30 cellular contexts compared by ENCODE assay signal in the genomic region with DNA sequence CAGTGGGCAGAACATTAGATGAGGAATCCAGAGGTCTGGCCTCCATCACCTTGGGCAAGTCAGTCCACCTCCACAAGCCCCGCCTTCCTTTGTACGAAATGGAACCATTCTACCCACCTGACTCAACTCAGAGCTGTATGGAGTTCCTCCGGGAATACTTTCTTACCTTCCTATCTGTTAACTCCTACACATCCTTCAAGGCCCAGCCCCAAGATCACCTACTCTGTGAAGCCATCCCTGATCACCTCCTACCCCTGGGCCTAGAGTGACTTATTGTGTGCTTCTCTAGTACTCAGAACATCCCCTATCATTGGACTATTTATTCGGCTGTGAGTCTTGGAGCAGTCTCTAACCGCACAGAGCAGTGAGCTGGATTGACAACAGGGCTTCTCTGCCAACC.
"Had no signal": no experiment of that assay in that cellular context is flagged by ENCODE, and none has a peak within 500 bp of the region (broad histone marks: within the 10 kb centered on the region; RNA-seq: fewer than 3 reads in every experiment).

No MANE protein-coding gene starts in this region.

- H3K27me3 ChIP-seq: brain microvascular endothelial cell, dorsolateral prefrontal cortex, esophagus muscularis mucosa, gastrocnemius medialis had no signal

- H3K4me3 ChIP-seq: coronary artery, dorsolateral prefrontal cortex, esophagus muscularis mucosa, gastrocnemius medialis had no signal

- H3K27me3 Mint-ChIP-seq: activated CD4-positive, alpha-beta memory T cell treated with anti-CD3 and anti-CD28 coated beads, Interleukin-2, amount 10 ng/mL, durations not matched to agents 7 days and 5 days; activated CD4-positive, alpha-beta T cell treated with anti-CD3 and anti-CD28 coated beads for 36 hours; activated CD4-positive, alpha-beta T cell treated with anti-CD3 and anti-CD28 coated beads, Interleukin-2, amount 10 ng/mL, durations not matched to agents 24 days and 14 days; activated naive CD8-positive, alpha-beta T cell; activated T-cell treated with anti-CD3 and anti-CD28 coated beads, Interleukin-2, amount 50 U/mL, for 24 hours; activated T-helper 17 cell treated with anti-CD3 and anti-CD28 coated beads, Interleukin-2, amount 50 U/mL, for 72 hours; central memory CD8-positive, alpha-beta T cell; dendritic cell treated with granulocyte-macrophage colony-stimulating factor and Interleukin-4, amounts not matched to agents 40 ng/mL and 50 ng/mL, for 4 days had no signal

- H3K9me3 ChIP-seq: esophagus muscularis mucosa, gastrocnemius medialis had no signal

- ATAC-seq: activated CD4-positive, alpha-beta T cell treated with anti-CD3 and anti-CD28 coated beads for 36 hours; activated T-helper 17 cell treated with anti-CD3 and anti-CD28 coated beads, Interleukin-2, amount 50 U/mL, for 72 hours; foreskin keratinocyte; gastrocnemius medialis had no signal

- H3K4me1 ChIP-seq: esophagus muscularis mucosa, foreskin keratinocyte, gastrocnemius medialis had no signal

- H3K9me3 Mint-ChIP-seq: activated CD4-positive, alpha-beta memory T cell treated with anti-CD3 and anti-CD28 coated beads, Interleukin-2, amount 10 ng/mL, durations not matched to agents 7 days and 5 days; activated CD4-positive, alpha-beta T cell treated with anti-CD3 and anti-CD28 coated beads, Interleukin-2, amount 10 ng/mL, durations not matched to agents 24 days and 14 days; activated T-cell treated with anti-CD3 and anti-CD28 coated beads, Interleukin-2, amount 50 U/mL, for 24 hours; activated T-helper 17 cell treated with anti-CD3 and anti-CD28 coated beads, Interleukin-2, amount 50 U/mL, for 72 hours; central memory CD8-positive, alpha-beta T cell; dendritic cell treated with granulocyte-macrophage colony-stimulating factor and Interleukin-4, amounts not matched to agents 40 ng/mL and 50 ng/mL, for 4 days had no signal

- H3K4me1 Mint-ChIP-seq: activated CD4-positive, alpha-beta memory T cell treated with anti-CD3 and anti-CD28 coated beads, Interleukin-2, amount 10 ng/mL, durations not matched to agents 7 days and 5 days; activated CD4-positive, alpha-beta T cell treated with anti-CD3 and anti-CD28 coated beads for 36 hours; activated CD4-positive, alpha-beta T cell treated with anti-CD3 and anti-CD28 coated beads, Interleukin-2, amount 10 ng/mL, durations not matched to agents 24 days and 14 days; activated T-helper 17 cell treated with anti-CD3 and anti-CD28 coated beads, Interleukin-2, amount 50 U/mL, for 72 hours; central memory CD8-positive, alpha-beta T cell had no signal

- H3K4me3 Mint-ChIP-seq: activated CD4-positive, alpha-beta memory T cell treated with anti-CD3 and anti-CD28 coated beads, Interleukin-2, amount 10 ng/mL, durations not matched to agents 7 days and 5 days; activated CD4-positive, alpha-beta T cell treated with anti-CD3 and anti-CD28 coated beads for 36 hours; activated CD4-positive, alpha-beta T cell treated with anti-CD3 and anti-CD28 coated beads, Interleukin-2, amount 10 ng/mL, durations not matched to agents 24 days and 14 days; activated naive CD8-positive, alpha-beta T cell; activated T-cell treated with anti-CD3 and anti-CD28 coated beads, Interleukin-2, amount 50 U/mL, for 24 hours; activated T-helper 17 cell treated with anti-CD3 and anti-CD28 coated beads, Interleukin-2, amount 50 U/mL, for 72 hours; central memory CD8-positive, alpha-beta T cell; dendritic cell treated with granulocyte-macrophage colony-stimulating factor and Interleukin-4, amounts not matched to agents 40 ng/mL and 50 ng/mL, for 4 days had no signal

- H3K27ac Mint-ChIP-seq: activated CD4-positive, alpha-beta memory T cell treated with anti-CD3 and anti-CD28 coated beads, Interleukin-2, amount 10 ng/mL, durations not matched to agents 7 days and 5 days; activated CD4-positive, alpha-beta T cell treated with anti-CD3 and anti-CD28 coated beads for 36 hours; activated CD4-positive, alpha-beta T cell treated with anti-CD3 and anti-CD28 coated beads, Interleukin-2, amount 10 ng/mL, durations not matched to agents 24 days and 14 days; activated naive CD8-positive, alpha-beta T cell; activated T-cell treated with anti-CD3 and anti-CD28 coated beads, Interleukin-2, amount 50 U/mL, for 24 hours; activated T-helper 17 cell treated with anti-CD3 and anti-CD28 coated beads, Interleukin-2, amount 50 U/mL, for 72 hours; dendritic cell treated with granulocyte-macrophage colony-stimulating factor and Interleukin-4, amounts not matched to agents 40 ng/mL and 50 ng/mL, for 4 days had no signal

- H3K36me3 ChIP-seq: esophagus muscularis mucosa, gastrocnemius medialis had no signal

- FAIRE-seq: astrocyte, bronchial epithelial cell had no signal

- DNase-seq: activated CD4-positive, alpha-beta memory T cell treated with anti-CD3 and anti-CD28 coated beads, Interleukin-2, amount 10 ng/mL, durations not matched to agents 7 days and 5 days; activated CD4-positive, alpha-beta T cell treated with anti-CD3 and anti-CD28 coated beads for 36 hours; activated CD4-positive, alpha-beta T cell treated with anti-CD3 and anti-CD28 coated beads, Interleukin-2, amount 10 ng/mL, durations not matched to agents 24 days and 14 days; activated CD4-positive, CD25-positive, alpha-beta regulatory T cell; activated CD4-positive, CD25-positive, alpha-beta regulatory T cell treated with anti-CD3 and anti-CD28 coated beads, Interleukin-2, amount 50 U/mL, for 72 hours; activated CD8-positive, alpha-beta memory T cell treated with anti-CD3 and anti-CD28 coated beads, Interleukin-2, amount 50 U/mL, for 48 hours; activated effector memory CD4-positive, alpha-beta T cell treated with Interleukin-2 at 50 U/mL for 16 hours; activated gamma-delta T cell treated with Interleukin-2 at 50 U/mL for 16 hours; activated naive CD4-positive, alpha-beta T cell treated with anti-CD3 and anti-CD28 coated beads, Interleukin-2, amount 50 U/mL, for 16 hours; activated naive CD4-positive, alpha-beta T cell treated with Interleukin-2 at 50 U/mL for 16 hours; activated T-cell treated with anti-CD3 and anti-CD28 coated beads for 4 hours; activated T-cell treated with anti-CD3 and anti-CD28 coated beads, Interleukin-2, amount 50 U/mL, for 24 hours; amniotic stem cell; anterior cingulate cortex; brain microvascular endothelial cell; dorsolateral prefrontal cortex; effector memory CD4-positive, alpha-beta T cell; erythroblast; foreskin keratinocyte; gastrocnemius medialis; glutamatergic neuron; T-helper 2 cell had no signal

- H3K36me3 Mint-ChIP-seq: activated naive CD8-positive, alpha-beta T cell had no signal

- H3K27ac ChIP-seq: brain microvascular endothelial cell, coronary artery, dorsolateral prefrontal cortex, esophagus muscularis mucosa, foreskin keratinocyte, gastrocnemius medialis had no signal
